Comparison of ENCODE assay signal across 8 cellular contexts in the genomic region with DNA sequence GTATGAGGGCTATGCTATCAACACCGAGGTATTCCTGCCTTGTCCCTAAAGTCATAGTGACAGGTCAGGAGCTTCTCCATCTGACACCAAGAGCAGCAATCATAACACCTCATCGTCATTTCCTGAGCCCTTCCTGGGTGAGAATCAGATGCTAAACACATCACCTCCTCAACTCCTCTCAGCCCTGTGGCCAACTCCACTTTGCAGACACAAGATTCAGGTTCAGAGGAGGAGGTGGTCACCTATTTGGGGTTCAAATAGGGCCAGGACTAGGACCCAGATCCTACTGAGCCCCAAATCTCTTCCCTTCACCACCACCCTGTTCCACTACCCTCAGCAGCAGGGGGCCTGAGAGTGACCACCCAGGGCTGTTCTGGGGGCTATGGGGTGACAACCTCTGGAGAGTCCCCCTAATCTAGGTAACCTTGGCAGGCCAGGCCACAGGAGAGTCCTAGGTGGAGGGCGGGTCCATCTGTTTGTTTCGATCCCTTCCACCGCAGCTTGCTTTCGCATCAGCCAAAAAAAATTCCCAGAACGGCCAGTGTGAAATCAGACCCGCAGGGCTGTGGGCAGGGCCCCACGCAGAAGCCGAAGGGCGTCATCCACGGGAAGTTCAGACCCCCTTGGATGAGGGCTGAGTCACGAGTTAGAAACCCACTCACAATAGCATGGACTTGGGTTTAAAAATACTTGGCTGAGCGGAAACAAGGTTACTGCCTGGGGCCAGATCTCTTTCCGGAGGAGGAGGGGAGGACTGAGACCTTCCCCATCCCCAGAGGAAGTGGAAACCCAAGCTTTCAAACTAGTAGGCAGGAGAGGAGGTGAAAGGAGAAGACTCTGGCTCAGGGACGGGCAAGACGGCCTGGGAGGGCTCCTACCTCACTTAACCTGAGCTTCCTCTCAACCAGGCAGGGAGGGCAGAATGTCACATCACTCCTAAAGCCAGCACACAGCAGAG. TPM values are rescaled to one million over a fixed set of nuclear protein-coding genes. Genes with fewer than 3 reads are reported as not detected.
DNase-seq lines count a peak whose midpoint lies in the region; ATAC-seq lines count a peak whose summit lies in the region.

No MANE protein-coding gene starts in this region.

- no peaks in the 10 kb centered on the region for H3K27me3 ChIP-seq in duodenal mucosa (ENCODE audit: control insufficient read depth in 1 of 2, insufficient read depth in 2 of 2, low read length in 2 of 2)

- peak overlapping the region; percentile 43 for H3K27ac ChIP-seq in duodenal mucosa (ENCODE audit: low read depth, low read length)

- H3K36me3 ChIP-seq in duodenal mucosa (ENCODE audit: control insufficient read depth in 1 of 2, insufficient read depth in 2 of 2, low read length in 2 of 2) = peaks cover 0 to 2% of the 10 kb centered on the region in 2 donors

- H3K9me3 Mint-ChIP-seq in natural killer cell treated with Interleukin-12 subunit alpha and Interleukin-12 subunit beta and Interleukin-15 and Interleukin-18, amount 100 ng/mL, for 72 hours = no peaks in the 10 kb centered on the region

- no peaks in the 10 kb centered on the region for H3K36me3 Mint-ChIP-seq in natural killer cell treated with Interleukin-12 subunit alpha and Interleukin-12 subunit beta and Interleukin-15 and Interleukin-18, amount 100 ng/mL, for 72 hours

- peak overlapping the region; percentile 90 for H3K4me3 Mint-ChIP-seq in natural killer cell treated with Interleukin-12 subunit alpha and Interleukin-12 subunit beta and Interleukin-15 and Interleukin-18, amount 100 ng/mL, for 72 hours

- peak overlapping the region; percentile 51 for H3K4me3 ChIP-seq in duodenal mucosa (ENCODE audit: low read depth in 1 of 2, low read length in 2 of 2)

- H3K27ac Mint-ChIP-seq in natural killer cell treated with Interleukin-12 subunit alpha and Interleukin-12 subunit beta and Interleukin-15 and Interleukin-18, amount 100 ng/mL, for 72 hours = peak overlapping the region; percentile 94 to 97

- H3K9me3 ChIP-seq in duodenal mucosa (ENCODE audit: control insufficient read depth in 1 of 2, low read length in 2 of 2) = no peaks in the 10 kb centered on the region

- DNase-seq in UCSD-AML1 (lab: John Stamatoyannopoulos, UW; ENCODE audit: unreplicated experiment) (peak; percentile 78), iPS-NIHi11 (ENCODE audit: low spot score) (no peak), NCI-H446 (lab: John Stamatoyannopoulos, UW) (no peak), HUDEP-2 (lab: John Stamatoyannopoulos, UW; ENCODE audit: unreplicated experiment in 76 of 76) (no peak)
- DNase-seq in natural killer cell treated with Interleukin-12 subunit alpha and Interleukin-12 subunit beta and Interleukin-15 and Interleukin-18, amount 100 ng/mL, for 72 hours (ENCODE audit: low spot score) = peak; percentile 82

- peaks cover 23 to 51% of the 10 kb centered on the region in 2 donors for H3K4me1 ChIP-seq in duodenal mucosa (ENCODE audit: control insufficient read depth in 1 of 2, insufficient read depth in 2 of 2, low read length in 2 of 2)

- H3K27me3 Mint-ChIP-seq in natural killer cell treated with Interleukin-12 subunit alpha and Interleukin-12 subunit beta and Interleukin-15 and Interleukin-18, amount 100 ng/mL, for 72 hours = no peaks in the 10 kb centered on the region

- H3K9ac ChIP-seq in duodenal mucosa (ENCODE audit: low read depth in 1 of 2, low read length in 2 of 2) = peak overlapping the region; percentile 32 to 55

- H3K4me1 Mint-ChIP-seq in natural killer cell treated with Interleukin-12 subunit alpha and Interleukin-12 subunit beta and Interleukin-15 and Interleukin-18, amount 100 ng/mL, for 72 hours (ENCODE audit: low read depth in 2 of 2) = peaks cover 67 to 72% of the 10 kb centered on the region in 2 donors

- peak; percentile 34 for ATAC-seq in GM19025 (IDR thresholded peaks at IDR 0.05; ENCODE audit: low read depth, unreplicated experiment)
- peak; percentile 38 for ATAC-seq in HG03354 (IDR thresholded peaks at IDR 0.05; ENCODE audit: poor library complexity, severe bottlenecking, unreplicated experiment)
- ATAC-seq in natural killer cell treated with Interleukin-12 subunit alpha and Interleukin-12 subunit beta and Interleukin-15 and Interleukin-18, amount 100 ng/mL, for 72 hours = peak; percentile 70 to 71

RNA-seq across cellular contexts. Expression of a gene that starts 8.7 kb away (rescaled TPM):
- 100 to 1,000 TPM; 199 to 218 TPM for total RNA-seq in natural killer cell treated with Interleukin-12 subunit alpha and Interleukin-12 subunit beta and Interleukin-15 and Interleukin-18, amount 100 ng/mL, for 72 hours

RNA-seq across cellular contexts. Expression of a gene that starts 14.7 kb away (rescaled TPM):
- not detected for total RNA-seq in natural killer cell treated with Interleukin-12 subunit alpha and Interleukin-12 subunit beta and Interleukin-15 and Interleukin-18, amount 100 ng/mL, for 72 hours

Comparison
In these comparisons a context has a peak if more than half of its experiments do, and no peak if none do; other contexts are left out.
1. DNase-seq: peak in UCSD-AML1 (single experiment) and natural killer cell treated with Interleukin-12 subunit alpha and Interleukin-12 subunit beta and Interleukin-15 and Interleukin-18, amount 100 ng/mL, for 72 hours (single experiment); none in iPS-NIHi11 (single experiment), NCI-H446 (0 of 2) and HUDEP-2 (0 of 76).
2. Peak in every context shown above with its lines, with median percentiles within 50 percentile points of each other: ATAC-seq.